ENCODE assay signal across 27 cellular contexts in the genomic region with DNA sequence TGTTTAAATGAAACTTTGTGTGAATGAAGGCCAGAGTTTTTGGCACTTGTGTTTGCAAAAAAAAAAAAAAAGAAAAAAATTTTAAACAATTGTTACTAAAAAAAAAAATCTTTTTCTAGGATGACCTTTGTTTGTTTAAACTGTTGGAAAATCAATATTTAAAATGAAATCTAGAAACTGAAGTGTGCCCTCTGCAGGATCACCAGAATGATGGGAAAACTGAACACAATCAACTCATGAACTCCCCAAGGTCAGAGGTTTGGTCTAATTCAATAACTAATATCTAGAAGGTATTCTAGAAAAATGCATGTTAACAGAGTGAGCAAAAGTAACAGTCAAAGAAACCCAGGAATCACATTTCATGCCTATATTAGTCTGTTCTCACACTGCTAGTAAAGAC.
A peak's percentile ranks its signal among the peaks of the same experiment; 100 is the strongest.
DNase-seq lines count a peak whose midpoint lies in the region; ATAC-seq and TF ChIP-seq lines count a peak whose summit lies in the region.
"Had no signal": no experiment of that assay in that cellular context is flagged by ENCODE, and none has a peak within 500 bp of the region (broad histone marks: within the 10 kb centered on the region; RNA-seq: fewer than 3 reads in every experiment).

No MANE protein-coding gene starts in this region.

- ATAC-seq in PC-3 (no peak), HG03045 (IDR thresholded peaks at IDR 0.05; ENCODE audit: unreplicated experiment) (no peak)
- ATAC-seq in stimulated activated memory B cell treated with anti-CD40 and anti-IgM and Interleukin-4, amounts not matched to agents 10 μg/mL and 1 μg/mL and 100 μg/mL, for 72 hours = no peak
- ATAC-seq: body of pancreas, foreskin keratinocyte, heart right ventricle, Right ventricle myocardium inferior, WTC11 had no signal

- no peaks in the 10 kb centered on the region for H3F3A ChIP-seq in PC-3 (ENCODE audit: low read length, unreplicated experiment)

- H3K9me2 ChIP-seq in PC-3 (replicated peaks; ENCODE audit: low read length) = no peaks in the 10 kb centered on the region

- TF ChIP-seq CTCF in PC-3 (conservative IDR thresholded peaks at IDR 0.05; ENCODE audit: low read depth, low read length) (0 out of 2 replicates have a peak, but pooled peaks have one; percentile 15), osteoblast (IDR thresholded peaks at IDR 0.05; ENCODE audit: extremely low read depth, low read depth, low read length) (peak; percentile 10), transverse colon (IDR thresholded peaks at IDR 0.05) (no peak)

- H3K27ac Mint-ChIP-seq in stimulated activated memory B cell treated with anti-CD40 and anti-IgM and Interleukin-4, amounts not matched to agents 10 μg/mL and 1 μg/mL and 100 μg/mL, for 72 hours = no peak overlapping the region
- H3K27ac Mint-ChIP-seq: activated CD4-positive, alpha-beta T cell treated with anti-CD3 and anti-CD28 coated beads, Interleukin-2, amount 10 ng/mL, durations not matched to agents 7 days and 5 days; CD4-positive, alpha-beta T cell; IgD-negative memory B cell; WTC11 had no signal

- no peaks in the 10 kb centered on the region for H3K4me1 Mint-ChIP-seq in stimulated activated memory B cell treated with anti-CD40 and anti-IgM and Interleukin-4, amounts not matched to agents 10 μg/mL and 1 μg/mL and 100 μg/mL, for 72 hours
- H3K4me1 Mint-ChIP-seq: activated CD4-positive, alpha-beta T cell treated with anti-CD3 and anti-CD28 coated beads, Interleukin-2, amount 10 ng/mL, durations not matched to agents 7 days and 5 days; WTC11 had no signal

- H2AFZ ChIP-seq in PC-3 (ENCODE audit: low read length) = no peak overlapping the region
- no peak overlapping the region for H2AFZ ChIP-seq in osteoblast (ENCODE audit: low read length)

- DNase-seq in DMS53 (lab: John Stamatoyannopoulos, UW) (peak; percentile 14), DMS53 treated with DMSO at 0.1 percent for 48 hours (lab: John Stamatoyannopoulos, UW; ENCODE audit: unreplicated experiment) (no peak), PC-3 (no peak), fibroblast of peridontal ligament (ENCODE audit: extremely low read depth) (peak; percentile 8), osteoblast (ENCODE audit: insufficient read length, low spot score, missing footprints) (no peak), transverse colon (no peak)
- DNase-seq: activated CD4-positive, alpha-beta T cell treated with anti-CD3 and anti-CD28 coated beads, Interleukin-2, amount 10 ng/mL, durations not matched to agents 7 days and 5 days; activated T-cell treated with anti-CD3 and anti-CD28 coated beads, Interleukin-2, amount 50 U/mL, for 48 hours; body of pancreas; CD4-positive, alpha-beta T cell; effector CD8-positive, alpha-beta T cell; erythroblast; foreskin keratinocyte; heart right ventricle; mammary epithelial cell; NCI-H1417; NCI-H2029 treated with DMSO at 0.1 percent for 48 hours; NCI-H446; NCI-H774; stimulated activated naive CD4-positive, alpha-beta T cell; T1000 had no signal

- no peaks in the 10 kb centered on the region for H3K9me3 Mint-ChIP-seq in stimulated activated memory B cell treated with anti-CD40 and anti-IgM and Interleukin-4, amounts not matched to agents 10 μg/mL and 1 μg/mL and 100 μg/mL, for 72 hours
- H3K9me3 Mint-ChIP-seq: CD4-positive, alpha-beta T cell had no signal

- no peak overlapping the region for H3K27ac ChIP-seq in PC-3 (ENCODE audit: low read length)
- H3K27ac ChIP-seq in osteoblast (ENCODE audit: low read depth, low read length) = no peak overlapping the region
- H3K27ac ChIP-seq in transverse colon = no peak overlapping the region
- H3K27ac ChIP-seq: 22Rv1, body of pancreas, foreskin keratinocyte, heart right ventricle had no signal

- H3K9me3 ChIP-seq in PC-3 (ENCODE audit: low read length) (peaks cover 25% of the 10 kb centered on the region), osteoblast (ENCODE audit: low read depth, low read length) (no peaks in the 10 kb centered on the region), transverse colon (no peaks in the 10 kb centered on the region)
- H3K9me3 ChIP-seq: body of pancreas had no signal

- H3K4me2 ChIP-seq in PC-3 (ENCODE audit: low read length) = no peak overlapping the region
- H3K4me2 ChIP-seq in osteoblast (ENCODE audit: insufficient read depth, low read length) = no peak overlapping the region

- TF ChIP-seq POLR2A in transverse colon (IDR thresholded peaks at IDR 0.05) = no peak

- H3K36me3 Mint-ChIP-seq in stimulated activated memory B cell treated with anti-CD40 and anti-IgM and Interleukin-4, amounts not matched to agents 10 μg/mL and 1 μg/mL and 100 μg/mL, for 72 hours = peaks cover 21% of the 10 kb centered on the region

- H3K4me3 Mint-ChIP-seq in stimulated activated memory B cell treated with anti-CD40 and anti-IgM and Interleukin-4, amounts not matched to agents 10 μg/mL and 1 μg/mL and 100 μg/mL, for 72 hours = no peak overlapping the region
- H3K4me3 Mint-ChIP-seq: activated CD4-positive, alpha-beta T cell treated with anti-CD3 and anti-CD28 coated beads, Interleukin-2, amount 10 ng/mL, durations not matched to agents 7 days and 5 days; CD4-positive, alpha-beta T cell; IgD-negative memory B cell; WTC11 had no signal

- H3K9ac ChIP-seq in PC-3 (ENCODE audit: low read length) = no peak overlapping the region

- H4K20me1 ChIP-seq in PC-3 (ENCODE audit: low read length) (no peaks in the 10 kb centered on the region), osteoblast (ENCODE audit: insufficient read depth, low read length) (no peaks in the 10 kb centered on the region)

- no peaks in the 10 kb centered on the region for H3K27me3 Mint-ChIP-seq in stimulated activated memory B cell treated with anti-CD40 and anti-IgM and Interleukin-4, amounts not matched to agents 10 μg/mL and 1 μg/mL and 100 μg/mL, for 72 hours
- H3K27me3 Mint-ChIP-seq: activated CD4-positive, alpha-beta T cell treated with anti-CD3 and anti-CD28 coated beads, Interleukin-2, amount 10 ng/mL, durations not matched to agents 7 days and 5 days; CD4-positive, alpha-beta T cell; IgD-negative memory B cell had no signal

- POLR2A ChIA-PET in PC-3 (lab: Charles Lee; ENCODE audit: unreplicated experiment) = no interaction called here

- in situ Hi-C loops in transverse colon (cut with MboI; ENCODE audit: low pct_ligation_motif_present in 1 of 4, low pct_unique_long_range_greater_than_20kb in 1 of 4, low sequenced_read_pairs in 3 of 4) = no loop called here

- H3K36me3 ChIP-seq in PC-3 (ENCODE audit: low read depth, low read length) (no peaks in the 10 kb centered on the region), osteoblast (ENCODE audit: insufficient read depth, low read length) (no peaks in the 10 kb centered on the region), transverse colon (no peaks in the 10 kb centered on the region)
- H3K36me3 ChIP-seq: heart right ventricle had no signal

- H3K4me3 ChIP-seq in PC-3 (ENCODE audit: low read length) (no peak overlapping the region), osteoblast (ENCODE audit: insufficient read depth, low read length) (no peak overlapping the region), transverse colon (no peak overlapping the region)
- H3K4me3 ChIP-seq: body of pancreas, heart right ventricle had no signal

- intact Hi-C loops in PC-3 (cut with micrococcal nuclease) = no loop called here
- intact Hi-C loops in transverse colon (cut with DNase I; ENCODE audit: low total_unique reads) = no loop called here

- CTCF ChIA-PET in PC-3 (lab: Charles Lee) = no interaction called here

- H3K27me3 ChIP-seq in PC-3 (ENCODE audit: low read length) = no peaks in the 10 kb centered on the region
- no peaks in the 10 kb centered on the region for H3K27me3 ChIP-seq in osteoblast (ENCODE audit: insufficient read depth, low read length)
- H3K27me3 ChIP-seq in transverse colon = no peaks in the 10 kb centered on the region
- H3K27me3 ChIP-seq: body of pancreas, foreskin keratinocyte, heart right ventricle had no signal

- no peaks in the 10 kb centered on the region for H3K4me1 ChIP-seq in PC-3 (ENCODE audit: insufficient read depth, low read length)
- H3K4me1 ChIP-seq in osteoblast (ENCODE audit: insufficient read depth, low read length) = no peaks in the 10 kb centered on the region
- no peaks in the 10 kb centered on the region for H3K4me1 ChIP-seq in transverse colon
- H3K4me1 ChIP-seq: body of pancreas, foreskin keratinocyte, heart right ventricle had no signal

- no peak for TF ChIP-seq EP300 in transverse colon (IDR thresholded peaks at IDR 0.05; ENCODE audit: low read depth)

- H3K79me2 ChIP-seq in PC-3 (ENCODE audit: low read length) (no peaks in the 10 kb centered on the region), osteoblast (ENCODE audit: insufficient read depth, low read length) (no peaks in the 10 kb centered on the region)

- BruUV-seq in PC-3 (replicated peaks; lab: Mats Ljungman, UMichigan) = no TSS peak

Comparison
In these comparisons a context has a peak if more than half of its experiments do, and no peak if none do; other contexts are left out.
1. DNase-seq: peak in DMS53 (single experiment) and fibroblast of peridontal ligament (single experiment); none in DMS53 treated with DMSO at 0.1 percent for 48 hours (single experiment), PC-3 (single experiment), osteoblast (single experiment) and transverse colon (single experiment).
2. CTCF ChIP-seq: peak in PC-3 (single experiment) and osteoblast (single experiment); none in transverse colon (0 of 5).